In the genomic region with DNA sequence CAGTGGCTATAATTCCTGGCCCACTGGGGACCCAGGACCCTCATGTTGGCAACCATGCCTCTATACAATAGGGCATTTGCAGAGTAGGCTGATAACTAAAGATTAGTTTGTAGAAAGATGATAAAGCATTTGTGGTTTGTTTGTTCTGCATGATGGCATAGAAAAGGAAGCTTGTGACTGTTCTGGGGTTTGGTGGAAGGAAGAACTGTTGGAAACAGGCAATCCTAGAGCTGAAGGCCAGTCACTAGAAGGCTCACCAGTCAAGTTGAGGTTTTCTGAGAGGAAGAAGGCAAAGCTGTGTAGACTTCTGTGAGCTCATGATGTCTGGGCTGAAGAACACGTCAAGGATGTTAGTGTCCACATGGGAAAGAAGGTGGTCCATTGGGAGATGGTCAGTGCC, we compare ENCODE assay signal across 1 cellular context.
TF ChIP-seq lines count a peak whose summit lies in the region.

No MANE protein-coding gene starts in this region.

TF ChIP-seq in IMR-90, 13 proteins besides CTCF, POLR2A, EP300 and RAD21 (continued from another document):
- TF ChIP-seq FOS (IDR thresholded peaks at IDR 0.05; ENCODE audit: low read depth, low read length) (no peak), SMC3 (IDR thresholded peaks at IDR 0.05; ENCODE audit: low read depth, low read length) (no peak), NFE2L2 (IDR thresholded peaks at IDR 0.05; ENCODE audit: low read depth, low read length) (no peak), MAFK (IDR thresholded peaks at IDR 0.05; ENCODE audit: low read depth, low read length) (no peak), MXI1 (IDR thresholded peaks at IDR 0.05; ENCODE audit: borderline replicate concordance, low read depth, low read length) (no peak), RFX5 (IDR thresholded peaks at IDR 0.05; ENCODE audit: low read depth, low read length) (no peak), CEBPB (IDR thresholded peaks at IDR 0.05; ENCODE audit: low read depth, low read length) (no peak)
- TF ChIP-seq, protein P1, sequence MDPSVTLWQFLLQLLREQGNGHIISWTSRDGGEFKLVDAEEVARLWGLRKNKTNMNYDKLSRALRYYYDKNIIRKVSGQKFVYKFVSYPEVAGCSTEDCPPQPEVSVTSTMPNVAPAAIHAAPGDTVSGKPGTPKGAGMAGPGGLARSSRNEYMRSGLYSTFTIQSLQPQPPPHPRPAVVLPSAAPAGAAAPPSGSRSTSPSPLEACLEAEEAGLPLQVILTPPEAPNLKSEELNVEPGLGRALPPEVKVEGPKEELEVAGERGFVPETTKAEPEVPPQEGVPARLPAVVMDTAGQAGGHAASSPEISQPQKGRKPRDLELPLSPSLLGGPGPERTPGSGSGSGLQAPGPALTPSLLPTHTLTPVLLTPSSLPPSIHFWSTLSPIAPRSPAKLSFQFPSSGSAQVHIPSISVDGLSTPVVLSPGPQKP (IDR thresholded peaks at IDR 0.05; ENCODE audit: borderline replicate concordance, low read depth, low read length): no peak
- TF ChIP-seq, protein P2, sequence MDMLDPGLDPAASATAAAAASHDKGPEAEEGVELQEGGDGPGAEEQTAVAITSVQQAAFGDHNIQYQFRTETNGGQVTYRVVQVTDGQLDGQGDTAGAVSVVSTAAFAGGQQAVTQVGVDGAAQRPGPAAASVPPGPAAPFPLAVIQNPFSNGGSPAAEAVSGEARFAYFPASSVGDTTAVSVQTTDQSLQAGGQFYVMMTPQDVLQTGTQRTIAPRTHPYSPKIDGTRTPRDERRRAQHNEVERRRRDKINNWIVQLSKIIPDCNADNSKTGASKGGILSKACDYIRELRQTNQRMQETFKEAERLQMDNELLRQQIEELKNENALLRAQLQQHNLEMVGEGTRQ (IDR thresholded peaks at IDR 0.05; ENCODE audit: low read depth, low read length): no peak
